Comparison of ENCODE assay signal across 8 cellular contexts in genomic region chr16:4052801-4053662, GRCh38.
A peak's percentile ranks its signal among the peaks of the same experiment; 100 is the strongest.
DNase-seq lines count a peak whose midpoint lies in the region; ATAC-seq and TF ChIP-seq lines count a peak whose summit lies in the region.

No MANE protein-coding gene starts in this region.

- in situ Hi-C loops in mammary epithelial cell (cut with MboI; ENCODE audit: low sequenced_read_pairs in 2 of 2), result no loop called here

- H3K4me3 Mint-ChIP-seq in Calu3 (ENCODE audit: low read depth, unreplicated experiment) (peak overlapping the region; percentile 55), Caco-2 (ENCODE audit: unreplicated experiment) (no peak overlapping the region)

- POLR2A ChIA-PET in Caco-2 (lab: Charles Lee), result no interaction called here

- TF ChIP-seq CTCF in Calu3 (IDR thresholded peaks at IDR 0.05; ENCODE audit: unreplicated experiment) (no peak), mammary epithelial cell (conservative IDR thresholded peaks at IDR 0.05 in 1 of 2, IDR thresholded peaks at IDR 0.05 in 1 of 2; ENCODE audit: extremely low read depth in 1 of 2, insufficient read depth in 1 of 2, low read depth in 1 of 2, low read length in 2 of 2) (no peak), right lobe of liver (IDR thresholded peaks at IDR 0.05) (no peak), Caco-2 (IDR thresholded peaks at IDR 0.05; ENCODE audit: insufficient read depth in 1 of 2, low read depth in 1 of 2, low read length in 1 of 2, severe bottlenecking in 1 of 2, unreplicated experiment in 1 of 2) (no peak)

- H3K4me2 ChIP-seq in mammary epithelial cell (ENCODE audit: insufficient read depth, low read depth, low read length), result peak overlapping the region; percentile 51

- no peaks in the 10 kb centered on the region for H3K27me3 Mint-ChIP-seq in Calu3 (ENCODE audit: unreplicated experiment)
- no peaks in the 10 kb centered on the region for H3K27me3 Mint-ChIP-seq in Caco-2 (ENCODE audit: insufficient read depth, unreplicated experiment)

- WGBS in mammary epithelial cell (ENCODE audit: low coverage, missing lambda C conversion rate), result 4% methylated on average over 26 of the region's 31 CpGs
- WGBS in right lobe of liver (ENCODE audit: insufficient coverage, low coverage, low lambda C conversion rate, missing lambda C conversion rate), result 44% methylated on average over 30 of the region's 31 CpGs

- peak overlapping the region; percentile 70 for H3K27ac Mint-ChIP-seq in Calu3 (ENCODE audit: unreplicated experiment)
- no peak overlapping the region for H3K27ac Mint-ChIP-seq in Caco-2 (ENCODE audit: unreplicated experiment)

- H3K9me3 Mint-ChIP-seq in Calu3 (ENCODE audit: low read depth, unreplicated experiment), result no peaks in the 10 kb centered on the region
- no peaks in the 10 kb centered on the region for H3K9me3 Mint-ChIP-seq in Caco-2 (ENCODE audit: unreplicated experiment)

- H3K4me3 ChIP-seq in mammary epithelial cell (replicated peaks in 1 of 3; ENCODE audit: insufficient read depth in 1 of 3, low read depth in 2 of 3, low read length in 3 of 3) (peak overlapping the region in 1 of 3 experiments; percentile 2), right lobe of liver (peak overlapping the region; percentile 14 to 43 (median 40)), Caco-2 (ENCODE audit: low read depth, low read length) (no peak overlapping the region)

- DNase-seq in Calu3 (peak; percentile 63), NCI-H2196 (lab: John Stamatoyannopoulos, UW; ENCODE audit: unreplicated experiment) (peak; percentile 93), mammary epithelial cell (peak; percentile 83), right lobe of liver (peak; percentile 84 to 92 (median 89)), ureter (ENCODE audit: low spot score) (peak; percentile 55), Caco-2 (no peak)

- dilution Hi-C loops in mammary epithelial cell (cut with HindIII; ENCODE audit: low sequenced_read_pairs), result no loop called here

- H2AFZ ChIP-seq in mammary epithelial cell (ENCODE audit: low read depth, low read length), result peak overlapping the region; percentile 49

- intact Hi-C loops in Calu3 (cut with micrococcal nuclease; ENCODE audit: unreplicated experiment), result loop anchor here (5.0 kb wide), 1 partner anchor 36 kb away; no protein-coding TSS in a partner anchor
- intact Hi-C loops in mammary epithelial cell (cut with micrococcal nuclease), result loop anchor here (1.0 to 5.0 kb wide), 5 partner anchors 32 to 129 kb away; partner anchors contain the start of gene ADCY9
- intact Hi-C loops in right lobe of liver (cut with DNase I), result no loop called here
- intact Hi-C loops in Caco-2 (cut with micrococcal nuclease; ENCODE audit: unreplicated experiment), result no loop called here

- H3K27me3 ChIP-seq in mammary epithelial cell (ENCODE audit: insufficient read depth, low read length), result no peaks in the 10 kb centered on the region
- H3K27me3 ChIP-seq in right lobe of liver, result no peaks in the 10 kb centered on the region
- H3K27me3 ChIP-seq in Caco-2 (replicated peaks; ENCODE audit: control insufficient read depth, insufficient read depth, low read length), result no peaks in the 10 kb centered on the region

- no peaks in the 10 kb centered on the region for H3K79me2 ChIP-seq in mammary epithelial cell (ENCODE audit: insufficient read depth, low read length)

- no peak overlapping the region for H3K9ac ChIP-seq in mammary epithelial cell (ENCODE audit: insufficient read depth, low read length)

- peak; percentile 75 to 86 (median 84) for ATAC-seq in right lobe of liver
- no peak for ATAC-seq in HG02798 (IDR thresholded peaks at IDR 0.05; ENCODE audit: poor library complexity, unreplicated experiment)
- no peak for ATAC-seq in GM19023 (IDR thresholded peaks at IDR 0.05; ENCODE audit: unreplicated experiment)

- TF ChIP-seq POLR2A in right lobe of liver (IDR thresholded peaks at IDR 0.05), result no peak

- BruUV-seq in Calu3 (replicated peaks; lab: Mats Ljungman, UMichigan) (no TSS peak), mammary epithelial cell (replicated peaks; lab: Mats Ljungman, UMichigan) (TSS peak; percentile 42), Caco-2 (replicated peaks; lab: Mats Ljungman, UMichigan) (no TSS peak)

- CTCF ChIA-PET in Calu3 (lab: Charles Lee) (interaction anchor here (0.6 to 1.3 kb wide), 7 partner anchors 12 to 201 kb away, joined by 3 to 9 read pairs (median 5); no protein-coding TSS in a partner anchor), mammary epithelial cell (lab: Charles Lee; ENCODE audit: low non-redundant PET) (no interaction called here), Caco-2 (lab: Charles Lee) (no interaction called here)

- H3K9me3 ChIP-seq in mammary epithelial cell (replicated peaks; ENCODE audit: insufficient read depth, low read length), result no peaks in the 10 kb centered on the region
- no peaks in the 10 kb centered on the region for H3K9me3 ChIP-seq in right lobe of liver
- no peaks in the 10 kb centered on the region for H3K9me3 ChIP-seq in Caco-2

- H3K36me3 ChIP-seq in mammary epithelial cell (ENCODE audit: insufficient read depth, low read length) (no peaks in the 10 kb centered on the region), right lobe of liver (no peaks in the 10 kb centered on the region), Caco-2 (ENCODE audit: control insufficient read depth, insufficient read depth, low read length) (no peaks in the 10 kb centered on the region)

- H3K27ac ChIP-seq in mammary epithelial cell (ENCODE audit: insufficient read depth, low read depth, low read length), result peak overlapping the region; percentile 56
- H3K27ac ChIP-seq in right lobe of liver, result peak overlapping the region; percentile 44 to 76 (median 60)

- H4K20me1 ChIP-seq in mammary epithelial cell (ENCODE audit: insufficient read depth, low read length), result no peaks in the 10 kb centered on the region

- H3K4me1 Mint-ChIP-seq in Calu3 (ENCODE audit: low read depth, unreplicated experiment) (peaks cover 28% of the 10 kb centered on the region), Caco-2 (ENCODE audit: low read depth, unreplicated experiment) (peaks cover 4% of the 10 kb centered on the region)

- H3K4me1 ChIP-seq in mammary epithelial cell (ENCODE audit: insufficient read depth, low read length), result peaks cover 31% of the 10 kb centered on the region
- peaks cover 0 to 21% (median 9%) of the 10 kb centered on the region in 4 donors for H3K4me1 ChIP-seq in right lobe of liver
- 0 out of 2 replicates have a peak, but pooled peaks cover 4% of the 10 kb centered on the region for H3K4me1 ChIP-seq in Caco-2

- H3K36me3 Mint-ChIP-seq in Calu3 (ENCODE audit: insufficient read depth, unreplicated experiment) (no peaks in the 10 kb centered on the region), Caco-2 (ENCODE audit: insufficient read depth, unreplicated experiment) (no peaks in the 10 kb centered on the region)

Comparison
In these comparisons a context has a peak if more than half of its experiments do, and no peak if none do; other contexts are left out.
1. DNase-seq: peak in Calu3 (single experiment), NCI-H2196 (single experiment), mammary epithelial cell (single experiment), right lobe of liver (3 of 3) and ureter (single experiment); none in Caco-2 (0 of 2).
2. ATAC-seq: peak in right lobe of liver (4 of 4); none in HG02798 (single experiment) and GM19023 (single experiment).
3. intact Hi-C loops: an anchor here in Calu3 (5.0 kb wide) and mammary epithelial cell (1.0 to 5.0 kb wide); none called in right lobe of liver and Caco-2.